ENCODE assay signal across 21 cellular contexts in the genomic region with DNA sequence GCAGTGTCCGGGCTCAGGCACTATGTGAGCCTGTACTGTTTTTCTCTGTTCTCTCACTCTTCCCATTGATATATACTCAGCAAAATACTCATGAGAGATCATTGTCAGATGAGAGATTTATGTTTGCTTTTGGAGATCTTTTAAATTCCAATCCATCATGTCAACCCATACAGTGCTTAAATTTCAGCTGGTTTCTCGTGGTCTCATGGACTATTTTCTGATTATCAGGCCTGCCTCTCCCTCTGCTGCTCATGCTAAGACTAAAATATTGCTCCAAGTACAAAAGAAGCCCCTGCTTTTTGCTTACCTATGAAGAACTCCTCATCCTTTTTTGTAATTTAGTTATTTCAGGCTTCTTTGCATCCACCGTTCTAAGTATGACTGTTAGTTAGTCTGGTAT.
DNase-seq lines count a peak whose midpoint lies in the region; ATAC-seq and TF ChIP-seq lines count a peak whose summit lies in the region.
"Had no signal": no experiment of that assay in that cellular context is flagged by ENCODE, and none has a peak within 500 bp of the region (broad histone marks: within the 10 kb centered on the region; RNA-seq: fewer than 3 reads in every experiment).

No MANE protein-coding gene starts in this region.

- no peak overlapping the region for H2BK5ac ChIP-seq in neuronal stem cell (ENCODE audit: low read length)

- POLR2A ChIA-PET in SK-N-SH (lab: Yijun Ruan, JAX), result no interaction called here

- H3K4me1 ChIP-seq in SK-N-SH (ENCODE audit: control insufficient read depth in 1 of 2, insufficient read depth in 2 of 2, low read depth in 1 of 2, low read length in 1 of 2) (no peaks in the 10 kb centered on the region), neuronal stem cell (ENCODE audit: control insufficient read depth in 2 of 2, insufficient read depth in 1 of 2, low read depth in 1 of 2, low read length in 2 of 2) (peaks cover 0 to 2% of the 10 kb centered on the region in 2 donors), stomach (no peaks in the 10 kb centered on the region)
- H3K4me1 ChIP-seq: BE2C had no signal

- H2BK120ac ChIP-seq in neuronal stem cell (ENCODE audit: low read depth, low read length), result no peak overlapping the region

- H3K23ac ChIP-seq in neuronal stem cell (ENCODE audit: low read depth, low read length, poor library complexity), result no peak overlapping the region

- TF ChIP-seq EP300 in SK-N-SH (IDR thresholded peaks at IDR 0.05; ENCODE audit: borderline replicate concordance in 1 of 2, low read depth in 1 of 2, low read length in 1 of 2) (no peak), stomach (IDR thresholded peaks at IDR 0.05) (no peak)

- no peak for TF ChIP-seq POLR2A in stomach (IDR thresholded peaks at IDR 0.05)

- no peaks in the 10 kb centered on the region for H3F3A ChIP-seq in SK-N-SH (replicated peaks; ENCODE audit: insufficient read depth)

- no peaks in the 10 kb centered on the region for H3K27me3 ChIP-seq in SK-N-SH (ENCODE audit: insufficient read depth)
- no peaks in the 10 kb centered on the region for H3K27me3 ChIP-seq in neuronal stem cell (ENCODE audit: control insufficient read depth in 3 of 3, insufficient read depth in 3 of 3, low read depth in 1 of 3, low read length in 3 of 3)
- H3K27me3 ChIP-seq in stomach, result no peaks in the 10 kb centered on the region

- H4K20me1 ChIP-seq in SK-N-SH (ENCODE audit: insufficient read depth), result no peaks in the 10 kb centered on the region

- no peak overlapping the region for H3K4ac ChIP-seq in neuronal stem cell (ENCODE audit: low read length)

- H4K91ac ChIP-seq in neuronal stem cell (ENCODE audit: low read depth, low read length, poor library complexity), result no peak overlapping the region

- DNase-seq in SK-N-SH (no peak), hippocampal formation (lab: John Stamatoyannopoulos, UW) (peak; percentile 4 to 17), neuronal stem cell (ENCODE audit: low spot score) (no peak), GDM1 (lab: John Stamatoyannopoulos, UW) (no peak), stomach (no peak)
- DNase-seq: BE2C; C1 segment of cervical spinal cord; CD4-positive, CD25-positive, alpha-beta regulatory T cell; CD8-positive, alpha-beta memory T cell; COR-L47; DMS 273 treated with DMSO at 0.1 percent for 48 hours; H7; IMR-90 had no signal

- TF ChIP-seq CTCF in SK-N-SH (IDR thresholded peaks at IDR 0.05) (no peak), stomach (IDR thresholded peaks at IDR 0.05) (no peak)

- no peaks in the 10 kb centered on the region for H3K36me3 ChIP-seq in SK-N-SH (replicated peaks in 1 of 2; ENCODE audit: control insufficient read depth in 1 of 2, insufficient read depth in 2 of 2, low read length in 1 of 2)
- H3K36me3 ChIP-seq in neuronal stem cell (replicated peaks in 1 of 2; ENCODE audit: control insufficient read depth in 2 of 2, insufficient read depth in 2 of 2, low read length in 2 of 2), result no peaks in the 10 kb centered on the region
- H3K36me3 ChIP-seq in stomach, result no peaks in the 10 kb centered on the region
- H3K36me3 ChIP-seq: BE2C had no signal

- H3K79me1 ChIP-seq in neuronal stem cell (ENCODE audit: low read depth, low read length), result no peaks in the 10 kb centered on the region

- H3K9me3 ChIP-seq in SK-N-SH (no peaks in the 10 kb centered on the region), neuronal stem cell (replicated peaks in 1 of 2; ENCODE audit: control insufficient read depth in 2 of 2, insufficient read depth in 1 of 2, low read depth in 1 of 2, low read length in 2 of 2) (no peaks in the 10 kb centered on the region), stomach (no peaks in the 10 kb centered on the region)
- H3K9me3 ChIP-seq: BE2C had no signal

- H2AFZ ChIP-seq in SK-N-SH (ENCODE audit: low read depth) (no peak overlapping the region), neuronal stem cell (ENCODE audit: low read length) (peak overlapping the region; percentile 54)
- H2AFZ ChIP-seq: GM23338 had no signal

- TF ChIP-seq RAD21 in SK-N-SH (IDR thresholded peaks at IDR 0.05; ENCODE audit: low read length), result 0 out of 2 replicates have a peak, but pooled peaks have one; percentile 5

- no peak overlapping the region for H3K14ac ChIP-seq in neuronal stem cell (ENCODE audit: low read length)

- H3K9ac ChIP-seq in SK-N-SH, result no peak overlapping the region
- no peak overlapping the region for H3K9ac ChIP-seq in neuronal stem cell (ENCODE audit: low read depth, low read length, poor library complexity)

- CTCF ChIA-PET in SK-N-SH (lab: Yijun Ruan, JAX), result interaction anchor here (1.2 kb wide), 1 partner anchor 55 kb away, joined by 3 read pairs; no protein-coding TSS in a partner anchor

- ATAC-seq in SK-N-SH treated with all-trans-retinoic acid at 6 μM for 48 hours (no peak), GM19023 (IDR thresholded peaks at IDR 0.05; ENCODE audit: unreplicated experiment) (no peak), HG03025 (IDR thresholded peaks at IDR 0.05; ENCODE audit: low FRiP score, unreplicated experiment) (no peak)
- ATAC-seq: GM23338, HCT116, K562 had no signal

- H3K4me2 ChIP-seq in SK-N-SH (no peak overlapping the region), neuronal stem cell (ENCODE audit: insufficient read depth, low read length, poor library complexity, severe bottlenecking) (no peak overlapping the region)
- H3K4me2 ChIP-seq: GM23338 had no signal

- no peak overlapping the region for H3K27ac ChIP-seq in SK-N-SH (ENCODE audit: low read depth in 2 of 2, low read length in 1 of 2)
- H3K27ac ChIP-seq in neuronal stem cell (replicated peaks; ENCODE audit: low read length), result no peak overlapping the region
- H3K27ac ChIP-seq in stomach, result no peak overlapping the region
- H3K27ac ChIP-seq: 22Rv1, HL-60 had no signal

- no peak overlapping the region for H2AK5ac ChIP-seq in neuronal stem cell (ENCODE audit: low read depth, low read length)

- H3K4me3 ChIP-seq in SK-N-SH (ENCODE audit: low read depth in 2 of 2, low read length in 1 of 2) (no peak overlapping the region), neuronal stem cell (ENCODE audit: low read length in 2 of 2) (no peak overlapping the region), stomach (no peak overlapping the region)
- H3K4me3 ChIP-seq: GM23338, K562 had no signal

- intact Hi-C loops in stomach (cut with DNase I; ENCODE audit: low total_unique reads), result no loop called here

- H3K9me2 ChIP-seq in SK-N-SH, result no peaks in the 10 kb centered on the region

- no peak overlapping the region for H2BK12ac ChIP-seq in neuronal stem cell (ENCODE audit: low read length)

- no peak overlapping the region for H2BK15ac ChIP-seq in neuronal stem cell (ENCODE audit: low read length)

- no peak overlapping the region for H4K8ac ChIP-seq in neuronal stem cell (ENCODE audit: low read depth, low read length)

- no peaks in the 10 kb centered on the region for H3K79me2 ChIP-seq in SK-N-SH (ENCODE audit: insufficient read depth)

- no peak overlapping the region for H3K18ac ChIP-seq in neuronal stem cell (ENCODE audit: low read length)

- 49% methylated on average over 3 of the region's 3 CpGs for WGBS in SK-N-SH (ENCODE audit: low lambda C conversion rate)
- no CpG with 5 or more reads among the region's 3 CpGs for WGBS in neuronal stem cell (ENCODE audit: extremely low coverage in 2 of 2, insufficient read length in 2 of 2, insufficient replicate concordance in 1 of 2), 2 donors
- 80 to 87% (median 82%) methylated on average over 3 of the region's 3 CpGs for WGBS in stomach, 5 donors

TF ChIP-seq in SK-N-SH, 30 proteins besides CTCF, POLR2A, EP300 and RAD21:
- TF ChIP-seq JUND (IDR thresholded peaks at IDR 0.05) (no peak), ELF1 (IDR thresholded peaks at IDR 0.05) (no peak), SMC3 (IDR thresholded peaks at IDR 0.05; ENCODE audit: low read depth, low read length) (no peak), TCF12 (IDR thresholded peaks at IDR 0.05) (no peak), TAF1 (IDR thresholded peaks at IDR 0.05; ENCODE audit: borderline replicate concordance, low read depth, low read length) (no peak), NRF1 (IDR thresholded peaks at IDR 0.05; ENCODE audit: low read depth, low read length) (no peak)
- TF ChIP-seq, protein P1, sequence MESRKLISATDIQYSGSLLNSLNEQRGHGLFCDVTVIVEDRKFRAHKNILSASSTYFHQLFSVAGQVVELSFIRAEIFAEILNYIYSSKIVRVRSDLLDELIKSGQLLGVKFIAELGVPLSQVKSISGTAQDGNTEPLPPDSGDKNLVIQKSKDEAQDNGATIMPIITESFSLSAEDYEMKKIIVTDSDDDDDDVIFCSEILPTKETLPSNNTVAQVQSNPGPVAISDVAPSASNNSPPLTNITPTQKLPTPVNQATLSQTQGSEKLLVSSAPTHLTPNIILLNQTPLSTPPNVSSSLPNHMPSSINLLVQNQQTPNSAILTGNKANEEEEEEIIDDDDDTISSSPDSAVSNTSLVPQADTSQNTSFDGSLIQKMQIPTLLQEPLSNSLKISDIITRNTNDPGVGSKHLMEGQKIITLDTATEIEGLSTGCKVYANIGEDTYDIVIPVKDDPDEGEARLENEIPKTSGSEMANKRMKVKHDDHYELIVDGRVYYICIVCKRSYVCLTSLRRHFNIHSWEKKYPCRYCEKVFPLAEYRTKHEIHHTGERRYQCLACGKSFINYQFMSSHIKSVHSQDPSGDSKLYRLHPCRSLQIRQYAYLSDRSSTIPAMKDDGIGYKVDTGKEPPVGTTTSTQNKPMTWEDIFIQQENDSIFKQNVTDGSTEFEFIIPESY (IDR thresholded peaks at IDR 0.05; ENCODE audit: borderline replicate concordance, low read depth), result no peak

TF ChIP-seq in SK-N-SH treated with all-trans-retinoic acid at 6 μM for 48 hours, 23 proteins besides CTCF, POLR2A, EP300 and RAD21 (continues in another document):
- no peak for TF ChIP-seq ZNF8 (CRISPR knock-in tag; IDR thresholded peaks at IDR 0.05)
- TF ChIP-seq ZNF70 (CRISPR knock-in tag; IDR thresholded peaks at IDR 0.05), result no peak
- TF ChIP-seq ZFP3 (CRISPR knock-in tag; IDR thresholded peaks at IDR 0.05), result no peak
- TF ChIP-seq ARNTL (CRISPR knock-in tag; IDR thresholded peaks at IDR 0.05; ENCODE audit: borderline replicate concordance, low read depth), result no peak
- TF ChIP-seq, protein P2, sequence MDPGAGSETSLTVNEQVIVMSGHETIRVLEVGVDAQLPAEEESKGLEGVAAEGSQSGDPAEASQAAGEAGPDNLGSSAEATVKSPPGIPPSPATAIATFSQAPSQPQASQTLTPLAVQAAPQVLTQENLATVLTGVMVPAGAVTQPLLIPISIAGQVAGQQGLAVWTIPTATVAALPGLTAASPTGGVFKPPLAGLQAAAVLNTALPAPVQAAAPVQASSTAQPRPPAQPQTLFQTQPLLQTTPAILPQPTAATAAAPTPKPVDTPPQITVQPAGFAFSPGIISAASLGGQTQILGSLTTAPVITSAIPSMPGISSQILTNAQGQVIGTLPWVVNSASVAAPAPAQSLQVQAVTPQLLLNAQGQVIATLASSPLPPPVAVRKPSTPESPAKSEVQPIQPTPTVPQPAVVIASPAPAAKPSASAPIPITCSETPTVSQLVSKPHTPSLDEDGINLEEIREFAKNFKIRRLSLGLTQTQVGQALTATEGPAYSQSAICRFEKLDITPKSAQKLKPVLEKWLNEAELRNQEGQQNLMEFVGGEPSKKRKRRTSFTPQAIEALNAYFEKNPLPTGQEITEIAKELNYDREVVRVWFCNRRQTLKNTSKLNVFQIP (CRISPR knock-in tag; IDR thresholded peaks at IDR 0.05; ENCODE audit: borderline replicate concordance, low read depth), result no peak

Comparison
In these comparisons a context has a peak if more than half of its experiments do, and no peak if none do; other contexts are left out.
1. DNase-seq: peak in hippocampal formation (2 of 2); none in SK-N-SH (single experiment), neuronal stem cell (single experiment), GDM1 (single experiment) and stomach (single experiment).